In the genomic region with DNA sequence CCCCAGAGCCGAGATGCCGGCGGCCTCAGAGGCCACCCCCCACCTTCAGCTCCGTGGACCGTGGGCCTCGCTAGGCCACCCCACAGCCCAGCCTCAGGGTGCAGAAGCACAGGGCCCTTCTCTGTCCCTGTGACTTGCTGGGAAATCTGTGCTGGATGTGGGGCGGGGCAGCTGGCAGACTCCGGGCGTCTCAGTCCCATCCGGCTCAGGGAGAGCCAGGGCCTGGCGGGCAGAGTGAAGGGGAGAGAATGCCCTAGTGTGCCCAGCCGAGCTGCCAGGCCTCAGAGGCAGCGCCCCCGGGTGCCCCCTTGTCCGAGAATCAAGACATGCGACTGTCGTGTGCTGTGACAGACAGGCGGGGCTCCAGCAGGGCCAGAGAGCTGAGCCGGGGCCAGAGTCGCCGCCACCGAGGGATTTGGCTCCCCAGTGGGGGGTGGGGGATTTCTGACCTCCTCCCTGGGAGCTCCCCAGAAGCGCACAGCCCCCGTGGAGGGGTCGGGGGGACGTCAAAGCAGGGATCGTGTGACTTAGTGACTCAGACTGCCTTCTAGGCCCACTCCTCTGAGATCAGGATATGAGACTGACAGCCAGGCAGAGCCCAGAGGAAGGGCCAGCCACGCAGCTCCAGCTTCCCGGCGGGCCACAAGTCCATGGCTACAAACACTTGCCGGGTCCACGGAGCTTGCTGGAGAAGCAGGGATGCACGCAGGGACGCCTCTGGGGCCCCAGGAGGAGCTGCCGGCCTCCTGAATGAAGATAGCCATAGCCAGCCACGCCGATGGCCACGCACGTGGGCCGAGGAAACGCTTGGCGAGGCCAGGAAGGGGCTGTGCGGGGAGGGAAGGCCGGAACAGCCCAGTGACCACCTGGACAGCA, we compare ENCODE assay signal across 13 cellular contexts. TPM values are rescaled to one million over a fixed set of nuclear protein-coding genes. Genes with fewer than 3 reads are reported as not detected.
DNase-seq lines count a peak whose midpoint lies in the region; ATAC-seq and TF ChIP-seq lines count a peak whose summit lies in the region.
"Had no signal": no experiment of that assay in that cellular context is flagged by ENCODE, and none has a peak within 500 bp of the region (broad histone marks: within the 10 kb centered on the region; RNA-seq: fewer than 3 reads in every experiment).

No MANE protein-coding gene starts in this region.

- DNase-seq in activated gamma-delta T cell treated with Interleukin-2 at 50 U/mL for 16 hours (peak; percentile 3), activated gamma-delta T cell (lab: John Stamatoyannopoulos, UW) (no peak), esophagus squamous epithelium (lab: John Stamatoyannopoulos, UW) (no peak), nephron progenitor cell (peak; percentile 2), upper lobe of left lung (peak; percentile 19 to 72), iPS-NIHi7 (ENCODE audit: extremely low spot score) (no peak), glomerular visceral epithelial cell (ENCODE audit: extremely low spot score) (no peak), mammary epithelial cell (no peak)
- DNase-seq: AML-193, anterior cingulate cortex, KBM-7, NCI-H345 had no signal

- no peaks in the 10 kb centered on the region for H3K9me3 ChIP-seq in esophagus squamous epithelium
- no peaks in the 10 kb centered on the region for H3K9me3 ChIP-seq in upper lobe of left lung
- H3K9me3 ChIP-seq in mammary epithelial cell (replicated peaks; ENCODE audit: insufficient read depth, low read length) = no peaks in the 10 kb centered on the region

- no peaks in the 10 kb centered on the region for H3K27me3 Mint-ChIP-seq in nephron progenitor cell (ENCODE audit: low read depth, poor library complexity)

- H3K27ac ChIP-seq in esophagus squamous epithelium = peak overlapping the region; percentile 44 to 79 (median 73)
- H3K27ac ChIP-seq in upper lobe of left lung = peak overlapping the region in 3 of 4 donors; percentile 27 to 48 (median 45)
- H3K27ac ChIP-seq in mammary epithelial cell (ENCODE audit: insufficient read depth, low read depth, low read length) = no peak overlapping the region

- no peaks in the 10 kb centered on the region for H3K9me3 Mint-ChIP-seq in nephron progenitor cell
- H3K9me3 Mint-ChIP-seq: GM23338 had no signal

- peaks cover 0 to 50% (median 0%) of the 10 kb centered on the region in 3 donors for H3K36me3 ChIP-seq in esophagus squamous epithelium
- peaks cover 0 to 68% (median 24%) of the 10 kb centered on the region in 4 donors for H3K36me3 ChIP-seq in upper lobe of left lung
- no peaks in the 10 kb centered on the region for H3K36me3 ChIP-seq in mammary epithelial cell (ENCODE audit: insufficient read depth, low read length)

- no peak for ATAC-seq in upper lobe of left lung (ENCODE audit: low FRiP score in 2 of 2)
- ATAC-seq: GM23338 had no signal

- CTCF ChIA-PET in mammary epithelial cell (lab: Charles Lee; ENCODE audit: low non-redundant PET) = no interaction called here

- peaks cover 10% of the 10 kb centered on the region for H3K36me3 Mint-ChIP-seq in nephron progenitor cell (ENCODE audit: low read depth)

- TF ChIP-seq EP300 in upper lobe of left lung (IDR thresholded peaks at IDR 0.05) = no peak

- no peak overlapping the region for H3K9ac ChIP-seq in mammary epithelial cell (ENCODE audit: insufficient read depth, low read length)

- dilution Hi-C loops in mammary epithelial cell (cut with HindIII; ENCODE audit: low sequenced_read_pairs) = no loop called here

- no peaks in the 10 kb centered on the region for H3K79me2 ChIP-seq in mammary epithelial cell (ENCODE audit: insufficient read depth, low read length)

- H3K4me1 ChIP-seq in esophagus squamous epithelium (peaks cover 0 to 37% (median 10%) of the 10 kb centered on the region in 3 donors), upper lobe of left lung (no peaks in the 10 kb centered on the region), mammary epithelial cell (ENCODE audit: insufficient read depth, low read length) (peaks cover 7% of the 10 kb centered on the region)

- intact Hi-C loops in esophagus squamous epithelium (cut with DNase I) (no loop called here), mammary epithelial cell (cut with micrococcal nuclease) (no loop called here)

- 70% methylated on average over 2 of the region's 44 CpGs; no CpG with 5 or more reads in 1 of the 2 donors for WGBS in esophagus squamous epithelium, 2 donors
- WGBS in upper lobe of left lung, 2 donors = 88 to 95% methylated on average over 20 to 39 of the region's 44 CpGs
- 83% methylated on average over 16 of the region's 44 CpGs for WGBS in mammary epithelial cell (ENCODE audit: low coverage, missing lambda C conversion rate)

- no TSS peak for BruUV-seq in mammary epithelial cell (replicated peaks; lab: Mats Ljungman, UMichigan)

- H2AFZ ChIP-seq in mammary epithelial cell (ENCODE audit: low read depth, low read length) = no peak overlapping the region
- H2AFZ ChIP-seq: GM23338 had no signal

- H3K27me3 ChIP-seq in esophagus squamous epithelium (no peaks in the 10 kb centered on the region), upper lobe of left lung (no peaks in the 10 kb centered on the region), mammary epithelial cell (ENCODE audit: insufficient read depth, low read length) (no peaks in the 10 kb centered on the region)

- H3K4me3 ChIP-seq in esophagus squamous epithelium (no peak overlapping the region), upper lobe of left lung (no peak overlapping the region), mammary epithelial cell (replicated peaks in 1 of 3; ENCODE audit: insufficient read depth in 1 of 3, low read depth in 2 of 3, low read length in 3 of 3) (no peak overlapping the region)
- H3K4me3 ChIP-seq: GM23338 had no signal

- H3K4me2 ChIP-seq in mammary epithelial cell (ENCODE audit: insufficient read depth, low read depth, low read length) = no peak overlapping the region
- H3K4me2 ChIP-seq: GM23338 had no signal

- peaks cover 11% of the 10 kb centered on the region for H3K4me1 Mint-ChIP-seq in nephron progenitor cell
- H3K4me1 Mint-ChIP-seq: GM23338 had no signal

- H3K27ac Mint-ChIP-seq in nephron progenitor cell = no peak overlapping the region
- H3K27ac Mint-ChIP-seq: GM23338 had no signal

- H4K20me1 ChIP-seq in mammary epithelial cell (ENCODE audit: insufficient read depth, low read length) = no peaks in the 10 kb centered on the region

- H3K4me3 Mint-ChIP-seq in nephron progenitor cell = no peak overlapping the region
- H3K4me3 Mint-ChIP-seq: GM23338 had no signal

- no peak for TF ChIP-seq CTCF in esophagus squamous epithelium (IDR thresholded peaks at IDR 0.05)
- TF ChIP-seq CTCF in nephron progenitor cell (IDR thresholded peaks at IDR 0.05) = no peak
- no peak for TF ChIP-seq CTCF in upper lobe of left lung (IDR thresholded peaks at IDR 0.05)
- no peak for TF ChIP-seq CTCF in mammary epithelial cell (conservative IDR thresholded peaks at IDR 0.05 in 1 of 2, IDR thresholded peaks at IDR 0.05 in 1 of 2; ENCODE audit: extremely low read depth in 1 of 2, insufficient read depth in 1 of 2, low read depth in 1 of 2, low read length in 2 of 2)

- in situ Hi-C loops in mammary epithelial cell (cut with MboI; ENCODE audit: low sequenced_read_pairs in 2 of 2) = no loop called here

- TF ChIP-seq POLR2A in esophagus squamous epithelium (IDR thresholded peaks at IDR 0.05) = no peak
- no peak for TF ChIP-seq POLR2A in upper lobe of left lung (IDR thresholded peaks at IDR 0.05)

RNA-seq across cellular contexts. Expression of a gene that starts 11.9 kb away (rescaled TPM):
- total RNA-seq in esophagus squamous epithelium = 100 to 1,000 TPM in 1 of 4 donors, 10 to 100 TPM in 3; 25.0 to 242 (median 54.9) TPM
- 100 to 1,000 TPM in 5 of 6 donors, 10 to 100 TPM in 1; 61.9 to 351 (median 205) TPM for total RNA-seq in upper lobe of left lung
- total RNA-seq in mammary epithelial cell = 100 to 1,000 TPM in 1 of 2 donors, 1 to 10 TPM in 1; 9.1 to 156 TPM
- 12.0 TPM for polyA plus RNA-seq in mammary epithelial cell
- 4.4 TPM for polyA minus RNA-seq in mammary epithelial cell

Comparison
In these comparisons a context has a peak if more than half of its experiments do, and no peak if none do; other contexts are left out.
1. DNase-seq: peak in activated gamma-delta T cell treated with Interleukin-2 at 50 U/mL for 16 hours (single experiment), nephron progenitor cell (single experiment) and upper lobe of left lung (2 of 2); none in activated gamma-delta T cell (single experiment), esophagus squamous epithelium (single experiment), iPS-NIHi7 (single experiment), glomerular visceral epithelial cell (single experiment) and mammary epithelial cell (single experiment).